1 cellular context compared by ENCODE assay signal in the genomic region with DNA sequence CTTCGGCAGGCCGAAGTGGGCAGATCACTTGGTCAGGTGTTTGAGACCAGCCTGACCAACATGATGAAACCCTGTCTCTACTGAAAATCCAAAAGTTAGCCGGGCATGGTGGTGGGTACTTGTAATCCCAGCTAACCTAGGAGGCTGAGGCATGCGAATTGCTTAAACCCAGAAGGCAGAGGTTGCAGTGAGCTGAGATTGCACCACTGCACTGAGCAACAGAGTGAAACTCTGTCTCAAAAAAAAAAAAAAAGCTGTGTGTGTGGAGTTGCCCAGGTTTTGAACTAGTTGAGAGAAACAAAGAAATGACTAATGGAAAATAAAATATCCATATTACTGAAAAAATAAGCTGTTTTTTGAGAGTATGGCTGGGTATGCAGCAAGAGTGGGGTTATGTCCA.
TF ChIP-seq lines count a peak whose summit lies in the region.

No MANE protein-coding gene starts in this region.

TF ChIP-seq in GM23338, 12 proteins besides CTCF, POLR2A, EP300 and RAD21:
- TF ChIP-seq, protein P1, sequence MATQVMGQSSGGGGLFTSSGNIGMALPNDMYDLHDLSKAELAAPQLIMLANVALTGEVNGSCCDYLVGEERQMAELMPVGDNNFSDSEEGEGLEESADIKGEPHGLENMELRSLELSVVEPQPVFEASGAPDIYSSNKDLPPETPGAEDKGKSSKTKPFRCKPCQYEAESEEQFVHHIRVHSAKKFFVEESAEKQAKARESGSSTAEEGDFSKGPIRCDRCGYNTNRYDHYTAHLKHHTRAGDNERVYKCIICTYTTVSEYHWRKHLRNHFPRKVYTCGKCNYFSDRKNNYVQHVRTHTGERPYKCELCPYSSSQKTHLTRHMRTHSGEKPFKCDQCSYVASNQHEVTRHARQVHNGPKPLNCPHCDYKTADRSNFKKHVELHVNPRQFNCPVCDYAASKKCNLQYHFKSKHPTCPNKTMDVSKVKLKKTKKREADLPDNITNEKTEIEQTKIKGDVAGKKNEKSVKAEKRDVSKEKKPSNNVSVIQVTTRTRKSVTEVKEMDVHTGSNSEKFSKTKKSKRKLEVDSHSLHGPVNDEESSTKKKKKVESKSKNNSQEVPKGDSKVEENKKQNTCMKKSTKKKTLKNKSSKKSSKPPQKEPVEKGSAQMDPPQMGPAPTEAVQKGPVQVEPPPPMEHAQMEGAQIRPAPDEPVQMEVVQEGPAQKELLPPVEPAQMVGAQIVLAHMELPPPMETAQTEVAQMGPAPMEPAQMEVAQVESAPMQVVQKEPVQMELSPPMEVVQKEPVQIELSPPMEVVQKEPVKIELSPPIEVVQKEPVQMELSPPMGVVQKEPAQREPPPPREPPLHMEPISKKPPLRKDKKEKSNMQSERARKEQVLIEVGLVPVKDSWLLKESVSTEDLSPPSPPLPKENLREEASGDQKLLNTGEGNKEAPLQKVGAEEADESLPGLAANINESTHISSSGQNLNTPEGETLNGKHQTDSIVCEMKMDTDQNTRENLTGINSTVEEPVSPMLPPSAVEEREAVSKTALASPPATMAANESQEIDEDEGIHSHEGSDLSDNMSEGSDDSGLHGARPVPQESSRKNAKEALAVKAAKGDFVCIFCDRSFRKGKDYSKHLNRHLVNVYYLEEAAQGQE (IDR thresholded peaks at IDR 0.05; ENCODE audit: unreplicated experiment), result no peak
- TF ChIP-seq POLR2AphosphoS5 (IDR thresholded peaks at IDR 0.05; ENCODE audit: low read depth), result no peak
- TF ChIP-seq NANOG (IDR thresholded peaks at IDR 0.05; ENCODE audit: borderline replicate concordance), result no peak
- TF ChIP-seq, protein P2, sequence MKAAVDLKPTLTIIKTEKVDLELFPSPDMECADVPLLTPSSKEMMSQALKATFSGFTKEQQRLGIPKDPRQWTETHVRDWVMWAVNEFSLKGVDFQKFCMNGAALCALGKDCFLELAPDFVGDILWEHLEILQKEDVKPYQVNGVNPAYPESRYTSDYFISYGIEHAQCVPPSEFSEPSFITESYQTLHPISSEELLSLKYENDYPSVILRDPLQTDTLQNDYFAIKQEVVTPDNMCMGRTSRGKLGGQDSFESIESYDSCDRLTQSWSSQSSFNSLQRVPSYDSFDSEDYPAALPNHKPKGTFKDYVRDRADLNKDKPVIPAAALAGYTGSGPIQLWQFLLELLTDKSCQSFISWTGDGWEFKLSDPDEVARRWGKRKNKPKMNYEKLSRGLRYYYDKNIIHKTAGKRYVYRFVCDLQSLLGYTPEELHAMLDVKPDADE (IDR thresholded peaks at IDR 0.05), result no peak
- no peak for TF ChIP-seq EZH2 (IDR thresholded peaks at IDR 0.05; ENCODE audit: low read depth, unreplicated experiment)
- TF ChIP-seq ZNF114 (CRISPR knock-in tag; IDR thresholded peaks at IDR 0.05), result no peak
- TF ChIP-seq EZH2phosphoT487 (IDR thresholded peaks at IDR 0.05; ENCODE audit: unreplicated experiment), result no peak
- no peak for TF ChIP-seq STAT1 (IDR thresholded peaks at IDR 0.05; ENCODE audit: unreplicated experiment)
- TF ChIP-seq CREB1 (CRISPR knock-in tag; IDR thresholded peaks at IDR 0.05; ENCODE audit: low read depth), result no peak
- TF ChIP-seq JUNB (IDR thresholded peaks at IDR 0.05; ENCODE audit: unreplicated experiment), result no peak
- TF ChIP-seq ZNF331 (CRISPR knock-in tag; IDR thresholded peaks at IDR 0.05; ENCODE audit: low read depth), result no peak
- TF ChIP-seq, protein P3, sequence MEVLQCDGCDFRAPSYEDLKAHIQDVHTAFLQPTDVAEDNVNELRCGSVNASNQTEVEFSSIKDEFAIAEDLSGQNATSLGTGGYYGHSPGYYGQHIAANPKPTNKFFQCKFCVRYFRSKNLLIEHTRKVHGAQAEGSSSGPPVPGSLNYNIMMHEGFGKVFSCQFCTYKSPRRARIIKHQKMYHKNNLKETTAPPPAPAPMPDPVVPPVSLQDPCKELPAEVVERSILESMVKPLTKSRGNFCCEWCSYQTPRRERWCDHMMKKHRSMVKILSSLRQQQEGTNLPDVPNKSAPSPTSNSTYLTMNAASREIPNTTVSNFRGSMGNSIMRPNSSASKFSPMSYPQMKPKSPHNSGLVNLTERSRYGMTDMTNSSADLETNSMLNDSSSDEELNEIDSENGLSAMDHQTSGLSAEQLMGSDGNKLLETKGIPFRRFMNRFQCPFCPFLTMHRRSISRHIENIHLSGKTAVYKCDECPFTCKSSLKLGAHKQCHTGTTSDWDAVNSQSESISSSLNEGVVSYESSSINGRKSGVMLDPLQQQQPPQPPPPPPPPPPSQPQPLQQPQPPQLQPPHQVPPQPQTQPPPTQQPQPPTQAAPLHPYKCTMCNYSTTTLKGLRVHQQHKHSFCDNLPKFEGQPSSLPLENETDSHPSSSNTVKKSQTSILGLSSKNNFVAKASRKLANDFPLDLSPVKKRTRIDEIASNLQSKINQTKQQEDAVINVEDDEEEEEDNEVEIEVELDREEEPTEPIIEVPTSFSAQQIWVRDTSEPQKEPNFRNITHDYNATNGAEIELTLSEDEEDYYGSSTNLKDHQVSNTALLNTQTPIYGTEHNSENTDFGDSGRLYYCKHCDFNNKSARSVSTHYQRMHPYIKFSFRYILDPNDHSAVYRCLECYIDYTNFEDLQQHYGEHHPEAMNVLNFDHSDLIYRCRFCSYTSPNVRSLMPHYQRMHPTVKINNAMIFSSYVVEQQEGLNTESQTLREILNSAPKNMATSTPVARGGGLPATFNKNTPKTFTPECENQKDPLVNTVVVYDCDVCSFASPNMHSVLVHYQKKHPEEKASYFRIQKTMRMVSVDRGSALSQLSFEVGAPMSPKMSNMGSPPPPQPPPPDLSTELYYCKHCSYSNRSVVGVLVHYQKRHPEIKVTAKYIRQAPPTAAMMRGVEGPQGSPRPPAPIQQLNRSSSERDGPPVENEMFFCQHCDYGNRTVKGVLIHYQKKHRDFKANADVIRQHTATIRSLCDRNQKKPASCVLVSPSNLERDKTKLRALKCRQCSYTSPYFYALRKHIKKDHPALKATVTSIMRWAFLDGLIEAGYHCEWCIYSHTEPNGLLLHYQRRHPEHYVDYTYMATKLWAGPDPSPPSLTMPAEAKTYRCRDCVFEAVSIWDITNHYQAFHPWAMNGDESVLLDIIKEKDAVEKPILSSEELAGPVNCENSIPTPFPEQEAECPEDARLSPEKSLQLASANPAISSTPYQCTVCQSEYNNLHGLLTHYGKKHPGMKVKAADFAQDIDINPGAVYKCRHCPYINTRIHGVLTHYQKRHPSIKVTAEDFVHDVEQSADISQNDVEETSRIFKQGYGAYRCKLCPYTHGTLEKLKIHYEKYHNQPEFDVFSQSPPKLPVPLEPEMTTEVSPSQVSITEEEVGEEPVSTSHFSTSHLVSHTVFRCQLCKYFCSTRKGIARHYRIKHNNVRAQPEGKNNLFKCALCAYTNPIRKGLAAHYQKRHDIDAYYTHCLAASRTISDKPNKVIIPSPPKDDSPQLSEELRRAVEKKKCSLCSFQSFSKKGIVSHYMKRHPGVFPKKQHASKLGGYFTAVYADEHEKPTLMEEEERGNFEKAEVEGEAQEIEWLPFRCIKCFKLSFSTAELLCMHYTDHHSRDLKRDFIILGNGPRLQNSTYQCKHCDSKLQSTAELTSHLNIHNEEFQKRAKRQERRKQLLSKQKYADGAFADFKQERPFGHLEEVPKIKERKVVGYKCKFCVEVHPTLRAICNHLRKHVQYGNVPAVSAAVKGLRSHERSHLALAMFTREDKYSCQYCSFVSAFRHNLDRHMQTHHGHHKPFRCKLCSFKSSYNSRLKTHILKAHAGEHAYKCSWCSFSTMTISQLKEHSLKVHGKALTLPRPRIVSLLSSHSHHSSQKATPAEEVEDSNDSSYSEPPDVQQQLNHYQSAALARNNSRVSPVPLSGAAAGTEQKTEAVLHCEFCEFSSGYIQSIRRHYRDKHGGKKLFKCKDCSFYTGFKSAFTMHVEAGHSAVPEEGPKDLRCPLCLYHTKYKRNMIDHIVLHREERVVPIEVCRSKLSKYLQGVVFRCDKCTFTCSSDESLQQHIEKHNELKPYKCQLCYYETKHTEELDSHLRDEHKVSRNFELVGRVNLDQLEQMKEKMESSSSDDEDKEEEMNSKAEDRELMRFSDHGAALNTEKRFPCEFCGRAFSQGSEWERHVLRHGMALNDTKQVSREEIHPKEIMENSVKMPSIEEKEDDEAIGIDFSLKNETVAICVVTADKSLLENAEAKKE (CRISPR knock-in tag; IDR thresholded peaks at IDR 0.05), result no peak
